In the genomic region with DNA sequence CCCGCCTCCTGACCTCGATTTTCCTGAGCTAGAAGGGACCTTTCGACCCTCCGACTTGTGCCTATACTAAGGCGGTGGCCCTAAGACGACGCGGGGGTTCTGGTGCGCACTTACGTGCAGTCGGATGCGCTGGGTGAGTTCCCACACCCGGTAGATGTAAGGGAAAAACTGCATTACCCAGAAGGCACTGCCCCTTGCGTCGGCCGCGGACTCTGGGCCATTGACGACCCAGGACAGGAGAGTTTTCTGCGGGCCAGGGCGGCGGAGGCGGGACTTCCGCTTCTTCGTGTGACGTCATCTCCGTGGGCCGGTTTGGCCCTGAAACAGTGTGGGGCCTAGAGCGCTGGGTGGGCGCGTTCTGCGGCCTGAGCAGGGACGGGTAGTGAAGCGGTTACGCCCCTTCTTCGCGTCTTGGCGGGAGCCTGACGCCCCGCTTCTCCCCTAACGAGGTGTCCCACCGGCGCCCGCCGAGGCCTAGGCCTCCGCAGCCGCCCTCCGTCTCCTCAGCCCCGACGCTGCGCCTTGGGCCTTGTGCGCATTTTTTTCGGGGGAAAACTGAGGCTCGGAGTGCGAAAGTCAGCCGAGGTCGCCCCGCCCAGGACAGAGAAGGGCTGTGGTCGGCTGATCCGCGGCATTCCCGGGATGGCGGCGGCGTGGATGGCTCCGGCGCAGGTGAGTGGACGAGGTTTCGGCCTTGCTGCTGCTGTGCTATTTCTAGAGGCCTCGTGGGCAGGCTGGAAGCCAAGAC, we compare ENCODE assay signal across 7 cellular contexts.
A peak's percentile ranks its signal among the peaks of the same experiment; 100 is the strongest.
DNase-seq lines count a peak whose midpoint lies in the region; ATAC-seq and TF ChIP-seq lines count a peak whose summit lies in the region.

Gene ZNF460 (plus strand): TSS at position 321 of the 748 bp plus-strand sequence. CDS start 322 bp downstream, at position 643.

- TF ChIP-seq CTCF in retinal pigment epithelial cell (conservative IDR thresholded peaks at IDR 0.05; ENCODE audit: low read depth, low read length): no peak

- ATAC-seq in GM18508 (IDR thresholded peaks at IDR 0.05; ENCODE audit: insufficient read depth, unreplicated experiment) (peak; percentile 57), HG02981 (IDR thresholded peaks at IDR 0.05; ENCODE audit: unreplicated experiment) (peak; percentile 82)

- H3K4me3 ChIP-seq in retinal pigment epithelial cell (ENCODE audit: low read length): peak within 1 kb of the TSS; percentile 75

- DNase-seq in NCI-H2029 (lab: John Stamatoyannopoulos, UW): peak; percentile 95
- DNase-seq in T-helper 22 cell (ENCODE audit: low read depth): peak; percentile 92
- peak; percentile 99 for DNase-seq in astrocyte of the hippocampus (ENCODE audit: low read depth, low spot score)
- DNase-seq in hippocampal formation (lab: John Stamatoyannopoulos, UW): peak; percentile 92 to 94
- peak; percentile 86 for DNase-seq in retinal pigment epithelial cell (ENCODE audit: low read depth)

Comparison
In these comparisons a context has a peak if more than half of its experiments do, and no peak if none do; other contexts are left out.
1. Peak in every context shown above with its lines: DNase-seq, ATAC-seq and H3K4me3 ChIP-seq.